Comparison of ENCODE assay signal across 36 cellular contexts in genomic region chr3:23452408-23452807, GRCh38.
"Had no signal": no experiment of that assay in that cellular context is flagged by ENCODE, and none has a peak within 500 bp of the region (broad histone marks: within the 10 kb centered on the region; RNA-seq: fewer than 3 reads in every experiment).

No MANE protein-coding gene starts in this region.

- H3K4me1 ChIP-seq: body of pancreas, breast epithelium had no signal

- H3K9me3 Mint-ChIP-seq: activated naive CD4-positive, alpha-beta T cell treated with anti-CD3 and anti-CD28 coated beads, Interleukin-2, amount 10 ng/mL, durations not matched to agents 7 days and 5 days; activated naive CD4-positive, alpha-beta T cell treated with anti-CD3 and anti-CD28 coated beads, Interleukin-2, amount 50 U/mL, for 24 hours; activated naive CD8-positive, alpha-beta T cell treated with anti-CD3 and anti-CD28 coated beads, Interleukin-2, amount 10 ng/mL, durations not matched to agents 7 days and 5 days; activated T-cell treated with anti-CD3 and anti-CD28 coated beads, Interleukin-2, amount 50 U/mL, for 4 hours; activated T-helper 17 cell treated with anti-CD3 and anti-CD28 coated beads, Interleukin-2, amount 50 U/mL, for 72 hours; activated T-helper 2 cell treated with anti-CD3 and anti-CD28 coated beads, Interferon-gamma antibody, Interleukin-2, Interleukin-4, amounts not matched to agents 10 μg/mL and 5 μg/mL and 100 μg/mL, durations not matched to agents 14 hours and 24 hours and 36 hours; central memory CD8-positive, alpha-beta T cell had no signal

- H3K27ac Mint-ChIP-seq: activated naive CD4-positive, alpha-beta T cell treated with anti-CD3 and anti-CD28 coated beads for 36 hours; activated naive CD4-positive, alpha-beta T cell treated with anti-CD3 and anti-CD28 coated beads, Interleukin-2, amount 10 ng/mL, durations not matched to agents 7 days and 5 days; activated naive CD4-positive, alpha-beta T cell treated with anti-CD3 and anti-CD28 coated beads, Interleukin-2, amount 50 U/mL, for 24 hours; activated naive CD4-positive, alpha-beta T cell treated with anti-CD3 and anti-CD28 coated beads, Interleukin-2, amount 50 U/mL, for 72 hours; activated naive CD8-positive, alpha-beta T cell; activated naive CD8-positive, alpha-beta T cell treated with anti-CD3 and anti-CD28 coated beads for 36 hours; activated naive CD8-positive, alpha-beta T cell treated with anti-CD3 and anti-CD28 coated beads, Interleukin-2, amount 10 ng/mL, durations not matched to agents 7 days and 5 days; activated naive CD8-positive, alpha-beta T cell treated with anti-CD3 and anti-CD28 coated beads, Interleukin-2, amount 50 U/mL, for 24 hours; activated T-cell treated with anti-CD3 and anti-CD28 coated beads, Interleukin-2, amount 50 U/mL, for 72 hours; activated T-helper 1 cell treated with anti-CD3 and anti-CD28 coated beads, Interleukin-12 subunit alpha, Interleukin-12 subunit beta, Interleukin-2, Interleukin-4 antibody, amounts not matched to agents 30 ng/mL and 10 ng/mL and 1 ng/mL, durations not matched to agents 14 hours and 24 hours and 36 hours; activated T-helper 17 cell treated with anti-CD3 and anti-CD28 coated beads, Interleukin-2, amount 50 U/mL, for 72 hours; activated T-helper 2 cell treated with anti-CD3 and anti-CD28 coated beads, Interferon-gamma antibody, Interleukin-2, Interleukin-4, amounts not matched to agents 10 μg/mL and 5 μg/mL and 100 μg/mL, durations not matched to agents 14 hours and 24 hours and 36 hours; brain had no signal

- H3K27me3 Mint-ChIP-seq: activated naive CD4-positive, alpha-beta T cell treated with anti-CD3 and anti-CD28 coated beads, Interleukin-2, amount 10 ng/mL, durations not matched to agents 7 days and 5 days; activated naive CD4-positive, alpha-beta T cell treated with anti-CD3 and anti-CD28 coated beads, Interleukin-2, amount 50 U/mL, for 24 hours; activated naive CD8-positive, alpha-beta T cell; activated naive CD8-positive, alpha-beta T cell treated with anti-CD3 and anti-CD28 coated beads for 36 hours; activated naive CD8-positive, alpha-beta T cell treated with anti-CD3 and anti-CD28 coated beads, Interleukin-2, amount 10 ng/mL, durations not matched to agents 7 days and 5 days; activated naive CD8-positive, alpha-beta T cell treated with anti-CD3 and anti-CD28 coated beads, Interleukin-2, amount 50 U/mL, for 24 hours; activated T-helper 17 cell treated with anti-CD3 and anti-CD28 coated beads, Interleukin-2, amount 50 U/mL, for 72 hours; brain; central memory CD8-positive, alpha-beta T cell had no signal

- H3K36me3 Mint-ChIP-seq: activated naive CD4-positive, alpha-beta T cell treated with anti-CD3 and anti-CD28 coated beads, Interleukin-2, amount 10 ng/mL, durations not matched to agents 7 days and 5 days had no signal

- H3K4me3 ChIP-seq: adrenal gland, ascending aorta, body of pancreas, breast epithelium, cardiac muscle cell had no signal

- H3K4me1 Mint-ChIP-seq: activated T-helper 17 cell treated with anti-CD3 and anti-CD28 coated beads, Interleukin-2, amount 50 U/mL, for 72 hours; central memory CD8-positive, alpha-beta T cell had no signal

- H3K4me3 Mint-ChIP-seq: activated naive CD4-positive, alpha-beta T cell treated with anti-CD3 and anti-CD28 coated beads for 36 hours; activated naive CD4-positive, alpha-beta T cell treated with anti-CD3 and anti-CD28 coated beads, Interleukin-2, amount 10 ng/mL, durations not matched to agents 7 days and 5 days; activated naive CD4-positive, alpha-beta T cell treated with anti-CD3 and anti-CD28 coated beads, Interleukin-2, amount 50 U/mL, for 24 hours; activated naive CD8-positive, alpha-beta T cell; activated naive CD8-positive, alpha-beta T cell treated with anti-CD3 and anti-CD28 coated beads for 36 hours; activated naive CD8-positive, alpha-beta T cell treated with anti-CD3 and anti-CD28 coated beads, Interleukin-2, amount 10 ng/mL, durations not matched to agents 7 days and 5 days; activated naive CD8-positive, alpha-beta T cell treated with anti-CD3 and anti-CD28 coated beads, Interleukin-2, amount 50 U/mL, for 24 hours; activated T-cell treated with anti-CD3 and anti-CD28 coated beads, Interleukin-2, amount 50 U/mL, for 4 hours; activated T-cell treated with anti-CD3 and anti-CD28 coated beads, Interleukin-2, amount 50 U/mL, for 72 hours; activated T-helper 1 cell treated with anti-CD3 and anti-CD28 coated beads, Interleukin-12 subunit alpha, Interleukin-12 subunit beta, Interleukin-2, Interleukin-4 antibody, amounts not matched to agents 30 ng/mL and 10 ng/mL and 1 ng/mL, durations not matched to agents 14 hours and 24 hours and 36 hours; activated T-helper 17 cell treated with anti-CD3 and anti-CD28 coated beads, Interleukin-2, amount 50 U/mL, for 72 hours; brain; central memory CD8-positive, alpha-beta T cell had no signal

- DNase-seq: activated effector memory CD4-positive, alpha-beta T cell treated with anti-CD3 and anti-CD28 coated beads, Interleukin-2, amount 50 U/mL, for 16 hours; activated effector memory CD4-positive, alpha-beta T cell treated with Interleukin-2 at 50 U/mL for 16 hours; activated gamma-delta T cell; activated gamma-delta T cell treated with Interleukin-2 at 50 U/mL for 16 hours; activated naive CD4-positive, alpha-beta T cell; activated naive CD4-positive, alpha-beta T cell treated with anti-CD3 and anti-CD28 coated beads for 36 hours; activated naive CD4-positive, alpha-beta T cell treated with anti-CD3 and anti-CD28 coated beads, Interleukin-2, amount 10 ng/mL, durations not matched to agents 7 days and 5 days; activated naive CD4-positive, alpha-beta T cell treated with anti-CD3 and anti-CD28 coated beads, Interleukin-2, amount 50 U/mL, for 16 hours; activated naive CD4-positive, alpha-beta T cell treated with Interleukin-2 at 50 U/mL for 16 hours; activated naive CD8-positive, alpha-beta T cell treated with anti-CD3 and anti-CD28 coated beads for 36 hours; activated naive CD8-positive, alpha-beta T cell treated with anti-CD3 and anti-CD28 coated beads, Interleukin-2, amount 10 ng/mL, durations not matched to agents 7 days and 5 days; activated naive CD8-positive, alpha-beta T cell treated with anti-CD3 and anti-CD28 coated beads, Interleukin-2, amount 50 U/mL, for 24 hours; activated T-cell treated with anti-CD3 and anti-CD28 coated beads, Interleukin-2, amount 50 U/mL, for 4 hours; activated T-cell treated with anti-CD3 and anti-CD28 coated beads, Interleukin-2, amount 50 U/mL, for 48 hours; activated T-cell treated with anti-CD3 and anti-CD28 coated beads, Interleukin-2, amount 50 U/mL, for 72 hours; adrenal gland; amniotic stem cell; amygdala; anterior cingulate cortex; aorta; body of pancreas; brain microvascular endothelial cell; caudate nucleus; central memory CD4-positive, alpha-beta T cell; cerebellar nuclear complex had no signal

- H3K36me3 ChIP-seq: adrenal gland, ascending aorta, brain microvascular endothelial cell, breast epithelium, cardiac muscle cell had no signal

- H3K9me3 ChIP-seq: adrenal gland, ascending aorta, body of pancreas, breast epithelium had no signal

- H3K27ac ChIP-seq: adrenal gland, ascending aorta, body of pancreas, brain microvascular endothelial cell, breast epithelium, cardiac muscle cell had no signal
